1 cellular context compared by ENCODE assay signal in the genomic region with DNA sequence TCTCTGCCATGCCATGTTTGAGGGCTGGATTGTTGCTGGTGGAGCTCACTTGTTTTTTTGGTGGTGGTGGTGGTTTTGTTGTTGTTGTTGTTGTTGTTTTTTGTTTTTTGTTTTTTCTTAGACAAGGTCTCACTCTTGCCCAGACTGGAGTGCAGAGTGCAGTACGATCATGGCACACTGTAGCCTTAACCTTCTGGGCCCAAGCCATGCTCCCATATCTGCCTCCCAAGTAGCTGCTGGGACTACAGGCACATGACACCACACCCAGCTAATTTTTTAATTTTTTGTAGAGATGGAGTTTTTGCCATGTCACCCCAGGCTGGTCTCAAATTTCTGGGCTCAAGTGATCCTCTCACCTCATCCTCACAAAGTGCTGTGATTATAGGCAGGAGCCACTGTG.
TF ChIP-seq lines count a peak whose summit lies in the region.

No MANE protein-coding gene starts in this region.

TF ChIP-seq in GM12891, 5 proteins besides CTCF, POLR2A, EP300 and RAD21 (continued from another document):
- TF ChIP-seq POLR2AphosphoS5 (IDR thresholded peaks at IDR 0.05; ENCODE audit: low read depth, low read length): no peak
